20 cellular contexts compared by ENCODE assay signal in the genomic region with DNA sequence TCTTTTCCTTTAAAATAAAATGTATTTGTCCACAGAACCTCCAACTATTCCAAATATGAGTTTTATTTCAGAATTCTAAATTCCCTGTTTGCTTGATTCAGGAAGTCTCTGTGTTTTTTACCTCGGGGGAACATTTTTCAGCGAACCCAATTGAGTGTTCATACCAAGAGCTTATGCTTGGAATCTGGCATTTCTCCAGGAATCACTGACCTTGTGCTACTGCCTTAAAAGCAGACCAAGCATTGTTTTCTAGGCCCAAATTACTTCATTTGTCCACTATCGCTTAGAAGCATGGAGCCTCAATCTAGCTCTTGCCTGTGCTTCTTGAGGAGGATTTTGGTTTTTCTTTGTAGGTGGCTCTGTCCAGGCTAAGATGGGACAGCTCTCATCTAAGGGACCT. TPM values are rescaled to one million over a fixed set of nuclear protein-coding genes. Genes with fewer than 3 reads are reported as not detected.
"Had no signal": no experiment of that assay in that cellular context is flagged by ENCODE, and none has a peak within 500 bp of the region (broad histone marks: within the 10 kb centered on the region; RNA-seq: fewer than 3 reads in every experiment).

No MANE protein-coding gene starts in this region.

- H3K4me3 Mint-ChIP-seq: nephron; stimulated activated memory B cell treated with anti-CD40 and anti-IgM and Interleukin-4, amounts not matched to agents 10 μg/mL and 1 μg/mL and 100 μg/mL, for 72 hours had no signal

- H3K4me2 ChIP-seq: hepatocyte had no signal

- H3K27ac ChIP-seq: dorsolateral prefrontal cortex, hepatocyte, transverse colon, vagina had no signal

- FAIRE-seq: keratinocyte had no signal

- H3K27me3 Mint-ChIP-seq: activated CD4-positive, alpha-beta T cell treated with anti-CD3 and anti-CD28 coated beads, Interleukin-2, amount 10 ng/mL, durations not matched to agents 7 days and 5 days; activated naive CD8-positive, alpha-beta T cell had no signal

- H3K4me1 ChIP-seq: transverse colon, vagina had no signal

- H3K9me3 Mint-ChIP-seq: T-cell had no signal

- H3K36me3 ChIP-seq: transverse colon, vagina had no signal

- H2AFZ ChIP-seq: hepatocyte had no signal

- H3K36me3 Mint-ChIP-seq: activated naive CD8-positive, alpha-beta T cell; stimulated activated memory B cell treated with anti-CD40 and anti-IgM and Interleukin-4, amounts not matched to agents 10 μg/mL and 1 μg/mL and 100 μg/mL, for 72 hours had no signal

- H3K9me3 ChIP-seq: transverse colon, vagina had no signal

- H3K4me3 ChIP-seq: dorsolateral prefrontal cortex, hepatocyte, transverse colon, vagina had no signal

- H3K27ac Mint-ChIP-seq: nephron; stimulated activated memory B cell treated with anti-CD40 and anti-IgM and Interleukin-4, amounts not matched to agents 10 μg/mL and 1 μg/mL and 100 μg/mL, for 72 hours had no signal

- H3K4me1 Mint-ChIP-seq: nephron; stimulated activated memory B cell treated with anti-CD40 and anti-IgM and Interleukin-4, amounts not matched to agents 10 μg/mL and 1 μg/mL and 100 μg/mL, for 72 hours had no signal

- H3K79me2 ChIP-seq: hepatocyte had no signal

- DNase-seq: activated gamma-delta T cell treated with Interleukin-2 at 50 U/mL for 16 hours, anterior cingulate cortex, dorsolateral prefrontal cortex, left ventricle myocardium superior, mesendoderm, nucleus accumbens, T-cell, T-helper 9 cell, transverse colon had no signal

- ATAC-seq: esophagus mucosa; left ventricle myocardium superior; stimulated activated memory B cell treated with anti-CD40 and anti-IgM and Interleukin-4, amounts not matched to agents 10 μg/mL and 1 μg/mL and 100 μg/mL, for 72 hours had no signal

- H3K27me3 ChIP-seq: hepatocyte, transverse colon, vagina had no signal

RNA-seq across cellular contexts. Expression of a gene that starts 59.4 kb away (rescaled TPM):
- total RNA-seq: activated CD4-positive, alpha-beta T cell treated with anti-CD3 and anti-CD28 coated beads, Interleukin-2, amount 10 ng/mL, durations not matched to agents 7 days and 5 days; cerebellum; esophagus mucosa; glomerular endothelial cell; hepatocyte; left ventricle myocardium superior; pulmonary artery endothelial cell; T-cell; transverse colon; vagina had no signal
- polyA plus RNA-seq: hepatocyte, keratinocyte had no signal
